12 cellular contexts compared by ENCODE assay signal in the genomic region with DNA sequence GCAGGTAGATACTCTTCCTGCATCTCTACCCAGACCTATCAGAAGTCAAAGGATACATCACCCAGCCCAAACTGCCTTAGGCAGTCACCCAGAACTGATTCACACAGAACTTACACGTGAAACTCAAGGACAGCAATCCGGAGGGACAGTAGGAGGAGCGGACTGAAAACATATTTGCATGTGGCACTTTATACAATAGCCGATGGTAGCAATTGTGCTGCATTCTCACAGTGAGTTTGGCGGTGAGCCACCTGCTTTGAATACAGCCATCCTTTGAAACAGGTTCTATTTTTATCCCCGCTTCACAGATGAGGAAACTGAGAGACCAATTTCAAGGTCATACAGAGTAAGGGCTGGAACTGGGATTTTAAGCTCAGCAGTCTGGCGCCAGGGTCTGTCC.
A peak's percentile ranks its signal among the peaks of the same experiment; 100 is the strongest.
DNase-seq lines count a peak whose midpoint lies in the region; ATAC-seq, FAIRE-seq and TF ChIP-seq lines count a peak whose summit lies in the region.
"Had no signal": no experiment of that assay in that cellular context is flagged by ENCODE, and none has a peak within 500 bp of the region (broad histone marks: within the 10 kb centered on the region; RNA-seq: fewer than 3 reads in every experiment).

No MANE protein-coding gene starts in this region.

- H3K4me2 ChIP-seq in SU-DHL-6 (ENCODE audit: low read depth, low read length, poor library complexity, severe bottlenecking): peak overlapping the region; percentile 23

- DNase-seq in GM12891 (ENCODE audit: insufficient read length, low spot score): no peak
- no peak for DNase-seq in NOMO-1 treated with DMSO at 0.1 percent for 48 hours (lab: John Stamatoyannopoulos, UW; ENCODE audit: unreplicated experiment)
- no peak for DNase-seq in DMS53 (lab: John Stamatoyannopoulos, UW)
- no peak for DNase-seq in middle frontal gyrus (ENCODE audit: extremely low spot score, low spot score)
- DNase-seq in GM13977 (ENCODE audit: low spot score): no peak
- DNase-seq: brain microvascular endothelial cell had no signal

- ATAC-seq in GM21529 (IDR thresholded peaks at IDR 0.05; ENCODE audit: unreplicated experiment) (peak; percentile 87), HG03460 (IDR thresholded peaks at IDR 0.05; ENCODE audit: unreplicated experiment) (peak; percentile 50)

- in situ Hi-C loops in GM13977 (cut with MboI; ENCODE audit: low pct_unique_long_range_greater_than_20kb, low sequenced_read_pairs, unreplicated experiment): no loop called here

- H3K9ac ChIP-seq in SU-DHL-6 (ENCODE audit: low read length): no peak overlapping the region

- H3K27ac ChIP-seq in SU-DHL-6 (ENCODE audit: low read depth, low read length): no peak overlapping the region
- H3K27ac ChIP-seq: brain microvascular endothelial cell had no signal

- no peak overlapping the region for H3K4me3 ChIP-seq in SU-DHL-6 (ENCODE audit: insufficient read depth, low read length, poor library complexity, severe bottlenecking)
- H3K4me3 ChIP-seq: gastroesophageal sphincter had no signal

- no peaks in the 10 kb centered on the region; the same call in 1 of the 2 replicates for H3K9me3 ChIP-seq in SU-DHL-6 (ENCODE audit: insufficient read depth, low read length)

- no peaks in the 10 kb centered on the region for H3K9me2 ChIP-seq in SU-DHL-6 (replicated peaks; ENCODE audit: insufficient read depth, low read length)

- H3K27me3 ChIP-seq in SU-DHL-6 (ENCODE audit: low read length): no peaks in the 10 kb centered on the region
- H3K27me3 ChIP-seq: brain microvascular endothelial cell, gastroesophageal sphincter had no signal

- peaks cover 6% of the 10 kb centered on the region; the same call in 1 of the 2 replicates for H3K36me3 ChIP-seq in SU-DHL-6 (ENCODE audit: low read length)
- H3K36me3 ChIP-seq: brain microvascular endothelial cell, gastroesophageal sphincter had no signal

- TF ChIP-seq CTCF in SU-DHL-6 (IDR thresholded peaks at IDR 0.05; ENCODE audit: insufficient read depth, low read length, poor library complexity, severe bottlenecking) (no peak), GM13977 (IDR thresholded peaks at IDR 0.05; ENCODE audit: extremely low read depth, insufficient read depth, missing control alignments) (no peak)

- no peak for FAIRE-seq in GM12891 (lab: Jason Lieb, UNC)
- FAIRE-seq: H54, keratinocyte had no signal

- H2AFZ ChIP-seq in SU-DHL-6 (ENCODE audit: low read depth, low read length, severe bottlenecking): no peak overlapping the region

- H4K20me1 ChIP-seq in SU-DHL-6 (ENCODE audit: low read depth, low read length): no peaks in the 10 kb centered on the region

- H3K79me2 ChIP-seq in SU-DHL-6 (ENCODE audit: insufficient read depth, low read length): no peaks in the 10 kb centered on the region

- 0 out of 2 replicates have a peak, but pooled peaks cover 3% of the 10 kb centered on the region for H3F3A ChIP-seq in SU-DHL-6 (ENCODE audit: insufficient read depth)

- no peak for TF ChIP-seq POLR2A in GM12891 (IDR thresholded peaks at IDR 0.05; ENCODE audit: low read depth, low read length)

TF ChIP-seq in GM12891, 5 proteins besides CTCF, POLR2A, EP300 and RAD21:
- no peak for TF ChIP-seq PAX5 (IDR thresholded peaks at IDR 0.05; ENCODE audit: insufficient read depth, low read length, severe bottlenecking)
- TF ChIP-seq POU2F2 (IDR thresholded peaks at IDR 0.05; ENCODE audit: low read depth, low read length): peak; percentile 82
- TF ChIP-seq POLR2AphosphoS5 (IDR thresholded peaks at IDR 0.05; ENCODE audit: low read depth, low read length): no peak
- no peak for TF ChIP-seq TAF1 (IDR thresholded peaks at IDR 0.05; ENCODE audit: low read depth, low read length)
